In the genomic region with DNA sequence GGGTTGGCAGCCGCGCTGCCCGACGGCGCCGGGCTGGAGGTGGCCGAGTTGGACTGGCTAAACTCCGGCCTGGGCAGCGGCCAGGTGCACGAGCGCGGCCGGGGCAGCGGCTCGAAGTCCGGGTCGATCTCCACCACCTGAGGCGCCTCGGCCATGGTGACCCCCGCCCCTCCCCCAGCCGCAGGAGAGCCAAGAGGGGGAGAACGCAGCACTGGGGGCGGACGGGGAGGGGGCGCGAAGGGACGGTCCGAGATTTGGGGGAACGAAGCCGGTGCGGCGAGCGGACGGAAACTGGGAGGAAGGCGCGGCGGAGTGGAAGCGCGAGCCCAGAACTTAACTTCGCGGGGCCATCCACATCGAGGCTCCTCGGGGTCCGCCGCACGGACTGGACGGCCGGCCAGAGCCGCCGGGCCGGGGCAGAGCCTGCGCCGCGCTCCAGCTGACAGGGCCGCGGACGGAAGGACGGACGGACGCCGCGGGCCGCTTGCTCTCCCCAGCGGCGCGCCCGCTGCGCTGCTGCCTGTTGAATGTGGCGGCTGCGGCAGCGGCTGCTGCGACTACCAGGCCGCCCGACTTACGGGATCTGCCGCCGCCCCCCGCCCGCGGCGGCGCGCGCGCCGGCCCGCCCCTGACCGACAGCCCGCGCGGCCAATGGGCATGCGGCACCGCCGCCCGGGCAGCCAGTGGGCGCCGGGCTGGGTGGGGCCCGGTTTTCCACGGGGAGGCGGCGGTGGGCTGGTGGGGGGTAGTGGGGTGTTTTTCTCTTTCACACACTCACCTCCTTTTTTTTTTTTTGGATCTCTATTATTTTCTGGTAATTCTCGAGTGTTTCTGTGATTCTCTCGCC, we compare ENCODE assay signal across 1 cellular context.
A peak's percentile ranks its signal among the peaks of the same experiment; 100 is the strongest.
TF ChIP-seq lines count a peak whose summit lies in the region.

A gene (minus strand): TSS at position 584 of the 847 bp plus-strand sequence. CDS start 429 bp downstream, at position 155.

TF ChIP-seq in HepG2, 621 proteins besides CTCF, POLR2A, EP300 and RAD21 (continued from another document and continues in another):
- TF ChIP-seq, protein P1, sequence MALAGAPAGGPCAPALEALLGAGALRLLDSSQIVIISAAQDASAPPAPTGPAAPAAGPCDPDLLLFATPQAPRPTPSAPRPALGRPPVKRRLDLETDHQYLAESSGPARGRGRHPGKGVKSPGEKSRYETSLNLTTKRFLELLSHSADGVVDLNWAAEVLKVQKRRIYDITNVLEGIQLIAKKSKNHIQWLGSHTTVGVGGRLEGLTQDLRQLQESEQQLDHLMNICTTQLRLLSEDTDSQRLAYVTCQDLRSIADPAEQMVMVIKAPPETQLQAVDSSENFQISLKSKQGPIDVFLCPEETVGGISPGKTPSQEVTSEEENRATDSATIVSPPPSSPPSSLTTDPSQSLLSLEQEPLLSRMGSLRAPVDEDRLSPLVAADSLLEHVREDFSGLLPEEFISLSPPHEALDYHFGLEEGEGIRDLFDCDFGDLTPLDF (CRISPR knock-in tag; IDR thresholded peaks at IDR 0.05): no peak; the same call in 1 of the 2 replicates
- TF ChIP-seq ATRX (CRISPR knock-in tag; IDR thresholded peaks at IDR 0.05; ENCODE audit: borderline replicate concordance) (no peak), ZNF354B (CRISPR knock-in tag; IDR thresholded peaks at IDR 0.05) (no peak), ARHGAP35 (CRISPR knock-in tag; IDR thresholded peaks at IDR 0.05; ENCODE audit: borderline replicate concordance) (peak; percentile 70; the same call in 1 of the 2 replicates), ZIK1 (CRISPR knock-in tag; IDR thresholded peaks at IDR 0.05; ENCODE audit: borderline replicate concordance, low read depth) (no peak), ZNF441 (CRISPR knock-in tag; IDR thresholded peaks at IDR 0.05; ENCODE audit: borderline replicate concordance) (0 out of 2 replicates have a peak, but pooled peaks have one; percentile 29), TCF7 (IDR thresholded peaks at IDR 0.05; ENCODE audit: low read depth) (no peak), ZNF761 (CRISPR knock-in tag; conservative IDR thresholded peaks at IDR 0.05) (no peak), SMARCE1 (IDR thresholded peaks at IDR 0.05; ENCODE audit: borderline replicate concordance) (no peak), PAX8 (CRISPR knock-in tag; IDR thresholded peaks at IDR 0.05; ENCODE audit: borderline replicate concordance) (peak; percentile 38; the same call in 1 of the 2 replicates), ZNF296 (CRISPR knock-in tag; conservative IDR thresholded peaks at IDR 0.05) (no peak), ZNF749 (CRISPR knock-in tag; IDR thresholded peaks at IDR 0.05; ENCODE audit: borderline replicate concordance) (0 out of 2 replicates have a peak, but pooled peaks have one; percentile 61), ZMAT3 (CRISPR knock-in tag; conservative IDR thresholded peaks at IDR 0.05) (peak; percentile 43; the same call in 1 of the 2 replicates), ETV5 (CRISPR knock-in tag; IDR thresholded peaks at IDR 0.05; ENCODE audit: borderline replicate concordance) (no peak), ZNF777 (CRISPR knock-in tag; IDR thresholded peaks at IDR 0.05) (peak; percentile 95), NBN (conservative IDR thresholded peaks at IDR 0.05) (no peak), IRF2 (CRISPR knock-in tag; IDR thresholded peaks at IDR 0.05) (no peak), SP2 (CRISPR knock-in tag; IDR thresholded peaks at IDR 0.05) (peak; percentile 82), BRCA1 (CRISPR knock-in tag; IDR thresholded peaks at IDR 0.05) (no peak), ZNF350 (CRISPR knock-in tag; IDR thresholded peaks at IDR 0.05; ENCODE audit: borderline replicate concordance, low read depth) (no peak), ZNF543 (CRISPR knock-in tag; IDR thresholded peaks at IDR 0.05) (no peak), ZNF746 (CRISPR knock-in tag; IDR thresholded peaks at IDR 0.05) (no peak), ZNF878 (CRISPR knock-in tag; IDR thresholded peaks at IDR 0.05) (no peak; the same call in 1 of the 2 replicates), ZNF30 (CRISPR knock-in tag; IDR thresholded peaks at IDR 0.05) (no peak), NR2F1 (CRISPR knock-in tag; IDR thresholded peaks at IDR 0.05) (no peak)
- TF ChIP-seq, protein P2, sequence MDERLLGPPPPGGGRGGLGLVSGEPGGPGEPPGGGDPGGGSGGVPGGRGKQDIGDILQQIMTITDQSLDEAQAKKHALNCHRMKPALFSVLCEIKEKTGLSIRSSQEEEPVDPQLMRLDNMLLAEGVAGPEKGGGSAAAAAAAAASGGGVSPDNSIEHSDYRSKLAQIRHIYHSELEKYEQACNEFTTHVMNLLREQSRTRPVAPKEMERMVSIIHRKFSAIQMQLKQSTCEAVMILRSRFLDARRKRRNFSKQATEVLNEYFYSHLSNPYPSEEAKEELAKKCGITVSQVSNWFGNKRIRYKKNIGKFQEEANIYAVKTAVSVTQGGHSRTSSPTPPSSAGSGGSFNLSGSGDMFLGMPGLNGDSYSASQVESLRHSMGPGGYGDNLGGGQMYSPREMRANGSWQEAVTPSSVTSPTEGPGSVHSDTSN (CRISPR knock-in tag; IDR thresholded peaks at IDR 0.05): peak; percentile 76
- TF ChIP-seq, protein P3, sequence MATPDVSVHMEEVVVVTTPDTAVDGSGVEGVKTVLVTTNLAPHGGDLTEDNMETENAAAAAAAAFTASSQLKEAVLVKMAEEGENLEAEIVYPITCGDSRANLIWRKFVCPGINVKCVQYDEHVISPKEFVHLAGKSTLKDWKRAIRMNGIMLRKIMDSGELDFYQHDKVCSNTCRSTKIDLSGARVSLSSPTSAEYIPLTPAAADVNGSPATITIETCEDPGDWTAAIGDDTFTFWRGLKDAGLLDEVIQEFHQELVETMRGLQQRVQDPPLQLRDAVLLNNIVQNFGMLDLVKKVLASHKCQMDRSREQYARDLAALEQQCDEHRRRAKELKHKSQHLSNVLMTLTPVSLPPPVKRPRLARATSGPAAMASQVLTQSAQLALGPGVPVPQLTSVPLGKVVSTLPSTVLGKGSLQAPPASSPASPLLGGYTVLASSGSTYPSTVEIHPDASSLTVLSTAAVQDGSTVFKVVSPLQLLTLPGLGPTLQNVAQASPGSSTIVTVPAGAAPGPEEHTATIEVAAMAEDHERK (CRISPR knock-in tag; IDR thresholded peaks at IDR 0.05; ENCODE audit: low read depth): no peak
- TF ChIP-seq, protein P4, sequence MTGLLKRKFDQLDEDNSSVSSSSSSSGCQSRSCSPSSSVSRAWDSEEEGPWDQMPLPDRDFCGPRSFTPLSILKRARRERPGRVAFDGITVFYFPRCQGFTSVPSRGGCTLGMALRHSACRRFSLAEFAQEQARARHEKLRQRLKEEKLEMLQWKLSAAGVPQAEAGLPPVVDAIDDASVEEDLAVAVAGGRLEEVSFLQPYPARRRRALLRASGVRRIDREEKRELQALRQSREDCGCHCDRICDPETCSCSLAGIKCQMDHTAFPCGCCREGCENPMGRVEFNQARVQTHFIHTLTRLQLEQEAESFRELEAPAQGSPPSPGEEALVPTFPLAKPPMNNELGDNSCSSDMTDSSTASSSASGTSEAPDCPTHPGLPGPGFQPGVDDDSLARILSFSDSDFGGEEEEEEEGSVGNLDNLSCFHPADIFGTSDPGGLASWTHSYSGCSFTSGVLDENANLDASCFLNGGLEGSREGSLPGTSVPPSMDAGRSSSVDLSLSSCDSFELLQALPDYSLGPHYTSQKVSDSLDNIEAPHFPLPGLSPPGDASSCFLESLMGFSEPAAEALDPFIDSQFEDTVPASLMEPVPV (CRISPR knock-in tag; IDR thresholded peaks at IDR 0.05): no peak
- TF ChIP-seq, protein P5, sequence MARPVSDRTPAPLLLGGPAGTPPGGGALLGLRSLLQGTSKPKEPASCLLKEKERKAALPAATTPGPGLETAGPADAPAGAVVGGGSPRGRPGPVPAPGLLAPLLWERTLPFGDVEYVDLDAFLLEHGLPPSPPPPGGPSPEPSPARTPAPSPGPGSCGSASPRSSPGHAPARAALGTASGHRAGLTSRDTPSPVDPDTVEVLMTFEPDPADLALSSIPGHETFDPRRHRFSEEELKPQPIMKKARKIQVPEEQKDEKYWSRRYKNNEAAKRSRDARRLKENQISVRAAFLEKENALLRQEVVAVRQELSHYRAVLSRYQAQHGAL (CRISPR knock-in tag; IDR thresholded peaks at IDR 0.05; ENCODE audit: not compliant biosample characterization): no peak
- TF ChIP-seq, protein P6, sequence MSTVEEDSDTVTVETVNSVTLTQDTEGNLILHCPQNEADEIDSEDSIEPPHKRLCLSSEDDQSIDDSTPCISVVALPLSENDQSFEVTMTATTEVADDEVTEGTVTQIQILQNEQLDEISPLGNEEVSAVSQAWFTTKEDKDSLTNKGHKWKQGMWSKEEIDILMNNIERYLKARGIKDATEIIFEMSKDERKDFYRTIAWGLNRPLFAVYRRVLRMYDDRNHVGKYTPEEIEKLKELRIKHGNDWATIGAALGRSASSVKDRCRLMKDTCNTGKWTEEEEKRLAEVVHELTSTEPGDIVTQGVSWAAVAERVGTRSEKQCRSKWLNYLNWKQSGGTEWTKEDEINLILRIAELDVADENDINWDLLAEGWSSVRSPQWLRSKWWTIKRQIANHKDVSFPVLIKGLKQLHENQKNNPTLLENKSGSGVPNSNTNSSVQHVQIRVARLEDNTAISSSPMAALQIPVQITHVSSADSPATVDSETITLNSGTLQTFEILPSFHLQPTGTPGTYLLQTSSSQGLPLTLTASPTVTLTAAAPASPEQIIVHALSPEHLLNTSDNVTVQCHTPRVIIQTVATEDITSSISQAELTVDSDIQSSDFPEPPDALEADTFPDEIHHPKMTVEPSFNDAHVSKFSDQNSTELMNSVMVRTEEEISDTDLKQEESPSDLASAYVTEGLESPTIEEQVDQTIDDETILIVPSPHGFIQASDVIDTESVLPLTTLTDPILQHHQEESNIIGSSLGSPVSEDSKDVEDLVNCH (CRISPR knock-in tag; IDR thresholded peaks at IDR 0.05): no peak
- TF ChIP-seq, protein P7, sequence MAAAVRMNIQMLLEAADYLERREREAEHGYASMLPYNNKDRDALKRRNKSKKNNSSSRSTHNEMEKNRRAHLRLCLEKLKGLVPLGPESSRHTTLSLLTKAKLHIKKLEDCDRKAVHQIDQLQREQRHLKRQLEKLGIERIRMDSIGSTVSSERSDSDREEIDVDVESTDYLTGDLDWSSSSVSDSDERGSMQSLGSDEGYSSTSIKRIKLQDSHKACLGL (CRISPR knock-in tag; IDR thresholded peaks at IDR 0.05): no peak; the same call in 1 of the 2 replicates
- TF ChIP-seq, protein P8, sequence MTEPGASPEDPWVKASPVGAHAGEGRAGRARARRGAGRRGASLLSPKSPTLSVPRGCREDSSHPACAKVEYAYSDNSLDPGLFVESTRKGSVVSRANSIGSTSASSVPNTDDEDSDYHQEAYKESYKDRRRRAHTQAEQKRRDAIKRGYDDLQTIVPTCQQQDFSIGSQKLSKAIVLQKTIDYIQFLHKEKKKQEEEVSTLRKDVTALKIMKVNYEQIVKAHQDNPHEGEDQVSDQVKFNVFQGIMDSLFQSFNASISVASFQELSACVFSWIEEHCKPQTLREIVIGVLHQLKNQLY (CRISPR knock-in tag; IDR thresholded peaks at IDR 0.05): no peak
- TF ChIP-seq, protein P9, sequence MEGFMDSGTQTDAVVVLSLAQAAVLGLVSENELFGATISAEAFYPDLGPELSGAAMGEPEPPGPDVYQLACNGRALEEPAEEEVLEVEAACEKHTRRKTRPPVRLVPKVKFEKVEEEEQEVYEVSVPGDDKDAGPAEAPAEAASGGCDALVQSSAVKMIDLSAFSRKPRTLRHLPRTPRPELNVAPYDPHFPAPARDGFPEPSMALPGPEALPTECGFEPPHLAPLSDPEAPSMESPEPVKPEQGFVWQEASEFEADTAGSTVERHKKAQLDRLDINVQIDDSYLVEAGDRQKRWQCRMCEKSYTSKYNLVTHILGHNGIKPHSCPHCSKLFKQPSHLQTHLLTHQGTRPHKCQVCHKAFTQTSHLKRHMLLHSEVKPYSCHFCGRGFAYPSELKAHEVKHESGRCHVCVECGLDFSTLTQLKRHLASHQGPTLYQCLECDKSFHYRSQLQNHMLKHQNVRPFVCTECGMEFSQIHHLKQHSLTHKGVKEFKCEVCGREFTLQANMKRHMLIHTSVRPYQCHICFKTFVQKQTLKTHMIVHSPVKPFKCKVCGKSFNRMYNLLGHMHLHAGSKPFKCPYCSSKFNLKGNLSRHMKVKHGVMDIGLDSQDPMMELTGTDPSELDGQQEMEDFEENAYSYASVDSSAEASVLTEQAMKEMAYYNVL (CRISPR knock-in tag; IDR thresholded peaks at IDR 0.05; ENCODE audit: borderline replicate concordance): no peak
- TF ChIP-seq, protein P10, sequence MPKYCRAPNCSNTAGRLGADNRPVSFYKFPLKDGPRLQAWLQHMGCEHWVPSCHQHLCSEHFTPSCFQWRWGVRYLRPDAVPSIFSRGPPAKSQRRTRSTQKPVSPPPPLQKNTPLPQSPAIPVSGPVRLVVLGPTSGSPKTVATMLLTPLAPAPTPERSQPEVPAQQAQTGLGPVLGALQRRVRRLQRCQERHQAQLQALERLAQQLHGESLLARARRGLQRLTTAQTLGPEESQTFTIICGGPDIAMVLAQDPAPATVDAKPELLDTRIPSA (CRISPR knock-in tag; IDR thresholded peaks at IDR 0.05; ENCODE audit: borderline replicate concordance): no peak
- TF ChIP-seq, protein P11, sequence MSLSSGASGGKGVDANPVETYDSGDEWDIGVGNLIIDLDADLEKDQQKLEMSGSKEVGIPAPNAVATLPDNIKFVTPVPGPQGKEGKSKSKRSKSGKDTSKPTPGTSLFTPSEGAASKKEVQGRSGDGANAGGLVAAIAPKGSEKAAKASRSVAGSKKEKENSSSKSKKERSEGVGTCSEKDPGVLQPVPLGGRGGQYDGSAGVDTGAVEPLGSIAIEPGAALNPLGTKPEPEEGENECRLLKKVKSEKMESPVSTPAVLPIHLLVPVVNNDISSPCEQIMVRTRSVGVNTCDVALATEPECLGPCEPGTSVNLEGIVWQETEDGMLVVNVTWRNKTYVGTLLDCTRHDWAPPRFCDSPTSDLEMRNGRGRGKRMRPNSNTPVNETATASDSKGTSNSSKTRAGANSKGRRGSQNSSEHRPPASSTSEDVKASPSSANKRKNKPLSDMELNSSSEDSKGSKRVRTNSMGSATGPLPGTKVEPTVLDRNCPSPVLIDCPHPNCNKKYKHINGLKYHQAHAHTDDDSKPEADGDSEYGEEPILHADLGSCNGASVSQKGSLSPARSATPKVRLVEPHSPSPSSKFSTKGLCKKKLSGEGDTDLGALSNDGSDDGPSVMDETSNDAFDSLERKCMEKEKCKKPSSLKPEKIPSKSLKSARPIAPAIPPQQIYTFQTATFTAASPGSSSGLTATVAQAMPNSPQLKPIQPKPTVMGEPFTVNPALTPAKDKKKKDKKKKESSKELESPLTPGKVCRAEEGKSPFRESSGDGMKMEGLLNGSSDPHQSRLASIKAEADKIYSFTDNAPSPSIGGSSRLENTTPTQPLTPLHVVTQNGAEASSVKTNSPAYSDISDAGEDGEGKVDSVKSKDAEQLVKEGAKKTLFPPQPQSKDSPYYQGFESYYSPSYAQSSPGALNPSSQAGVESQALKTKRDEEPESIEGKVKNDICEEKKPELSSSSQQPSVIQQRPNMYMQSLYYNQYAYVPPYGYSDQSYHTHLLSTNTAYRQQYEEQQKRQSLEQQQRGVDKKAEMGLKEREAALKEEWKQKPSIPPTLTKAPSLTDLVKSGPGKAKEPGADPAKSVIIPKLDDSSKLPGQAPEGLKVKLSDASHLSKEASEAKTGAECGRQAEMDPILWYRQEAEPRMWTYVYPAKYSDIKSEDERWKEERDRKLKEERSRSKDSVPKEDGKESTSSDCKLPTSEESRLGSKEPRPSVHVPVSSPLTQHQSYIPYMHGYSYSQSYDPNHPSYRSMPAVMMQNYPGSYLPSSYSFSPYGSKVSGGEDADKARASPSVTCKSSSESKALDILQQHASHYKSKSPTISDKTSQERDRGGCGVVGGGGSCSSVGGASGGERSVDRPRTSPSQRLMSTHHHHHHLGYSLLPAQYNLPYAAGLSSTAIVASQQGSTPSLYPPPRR (CRISPR knock-in tag; IDR thresholded peaks at IDR 0.05; ENCODE audit: borderline replicate concordance): no peak
